Comparison of ENCODE assay signal across 8 cellular contexts in the genomic region with DNA sequence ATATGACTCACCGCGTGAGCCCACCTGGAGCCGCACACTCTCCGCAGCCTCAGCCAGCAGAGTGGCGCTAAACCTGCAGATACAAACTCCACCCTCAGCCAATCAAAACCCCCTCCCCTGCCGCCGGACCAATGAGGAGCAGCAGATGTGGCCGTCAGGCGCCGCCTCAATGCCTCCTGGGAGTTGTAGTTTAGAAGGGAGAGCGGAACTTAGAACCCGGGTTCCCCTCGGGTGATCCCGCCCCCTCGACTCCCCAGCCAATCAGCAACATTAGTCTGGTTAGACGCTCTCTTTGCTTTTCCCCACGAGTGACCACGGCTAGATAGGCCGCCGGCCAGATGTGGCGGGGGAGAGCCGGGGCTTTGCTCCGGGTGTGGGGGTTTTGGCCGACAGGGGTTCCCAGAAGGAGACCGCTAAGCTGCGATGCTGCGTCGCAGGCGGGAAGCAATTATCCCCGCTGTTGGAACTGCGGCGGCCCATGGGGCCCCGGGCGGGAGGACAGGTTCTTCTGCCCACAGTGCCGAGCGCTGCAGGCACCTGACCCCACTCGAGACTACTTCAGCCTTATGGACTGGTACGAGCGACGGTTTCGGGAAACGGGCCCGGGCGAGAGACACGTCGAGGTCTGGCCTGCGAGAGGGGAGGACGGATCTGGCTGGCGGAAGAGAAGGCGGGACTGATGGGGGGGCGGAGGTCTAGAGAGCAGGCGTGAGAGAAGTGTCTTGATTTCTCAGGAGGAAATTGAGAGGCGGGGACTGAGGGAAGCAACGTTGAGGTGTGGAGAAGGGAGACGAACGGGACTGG.
DNase-seq lines count a peak whose midpoint lies in the region; ATAC-seq and TF ChIP-seq lines count a peak whose summit lies in the region.

A gene (minus strand): TSS at position 63 of the 804 bp plus-strand sequence. CDS start 7,099 bp downstream, outside the sequence.
A gene with protein sequence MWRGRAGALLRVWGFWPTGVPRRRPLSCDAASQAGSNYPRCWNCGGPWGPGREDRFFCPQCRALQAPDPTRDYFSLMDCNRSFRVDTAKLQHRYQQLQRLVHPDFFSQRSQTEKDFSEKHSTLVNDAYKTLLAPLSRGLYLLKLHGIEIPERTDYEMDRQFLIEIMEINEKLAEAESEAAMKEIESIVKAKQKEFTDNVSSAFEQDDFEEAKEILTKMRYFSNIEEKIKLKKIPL (plus strand): TSS at position 282 of the 804 bp plus-strand sequence. CDS start 57 bp downstream, at position 339.

- peak within 1 kb of the TSS; percentile 84 for H3K4me3 ChIP-seq in AG09309 (ENCODE audit: control insufficient read depth, low read depth, low read length)

- peak; percentile 91 for ATAC-seq in GM19023 (IDR thresholded peaks at IDR 0.05; ENCODE audit: unreplicated experiment)
- ATAC-seq in HG03280 (IDR thresholded peaks at IDR 0.05; ENCODE audit: unreplicated experiment) = peak; percentile 90

- TF ChIP-seq CTCF in AG09309 (IDR thresholded peaks at IDR 0.05; ENCODE audit: control insufficient read depth, insufficient read depth, low read depth, low read length, missing control alignments) = no peak

- peak; percentile 92 for DNase-seq in AG09309 (ENCODE audit: low read depth)
- peak; percentile 93 for DNase-seq in NCI-H345 treated with DMSO at 0.1 percent for 48 hours (lab: John Stamatoyannopoulos, UW; ENCODE audit: unreplicated experiment)
- peak; percentile 95 for DNase-seq in activated CD4-positive, CD25-positive, alpha-beta regulatory T cell treated with anti-CD3 and anti-CD28 coated beads, Interleukin-2, amount 50 U/mL, for 16 hours (ENCODE audit: low read depth, low spot score)
- DNase-seq in cerebellar cortex (ENCODE audit: low spot score) = peak; percentile 100
- peak; percentile 99 for DNase-seq in iris pigment epithelial cell (ENCODE audit: low read depth)
- DNase-seq in stimulated activated CD4-positive, alpha-beta T cell treated with anti-CD3 and anti-CD28 coated beads, Interleukin-12 subunit alpha, Interleukin-12 subunit beta, amount 100 ng/mL, for 24 hours (ENCODE audit: low read depth in 2 of 2) = peak; percentile 96 to 97

Comparison
In these comparisons a context has a peak if more than half of its experiments do, and no peak if none do; other contexts are left out.
1. Peak in every context shown above with its lines: DNase-seq, ATAC-seq and H3K4me3 ChIP-seq.